In the genomic region with DNA sequence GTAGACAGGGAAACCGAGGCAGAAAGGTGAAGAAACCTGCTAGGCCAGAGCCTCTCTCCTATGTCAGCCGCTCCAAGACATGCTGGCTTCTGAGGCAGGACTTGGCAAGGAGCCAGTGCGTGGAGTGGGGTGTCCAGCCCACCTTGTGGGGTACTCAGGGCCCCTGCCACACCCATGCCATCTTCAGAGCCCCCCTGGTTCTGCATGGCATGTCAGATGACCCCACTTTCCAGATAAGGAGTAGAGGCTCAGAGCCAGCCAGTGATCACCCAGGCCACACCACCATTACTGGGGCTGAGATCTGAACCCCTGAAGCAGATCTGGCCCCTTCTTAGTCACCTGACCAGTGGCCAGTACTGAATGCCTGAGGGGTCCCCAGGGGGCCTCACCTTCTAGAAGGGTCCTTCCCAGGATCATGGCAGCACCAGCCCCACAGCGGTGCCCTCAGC, we compare ENCODE assay signal across 10 cellular contexts. TPM values are rescaled to one million over a fixed set of nuclear protein-coding genes. Genes with fewer than 3 reads are reported as not detected.
DNase-seq lines count a peak whose midpoint lies in the region; ATAC-seq and TF ChIP-seq lines count a peak whose summit lies in the region.
"Had no signal": no experiment of that assay in that cellular context is flagged by ENCODE, and none has a peak within 500 bp of the region (broad histone marks: within the 10 kb centered on the region; RNA-seq: fewer than 3 reads in every experiment).

No MANE protein-coding gene starts in this region.

- DNase-seq in AG10803 (ENCODE audit: low read depth): peak; percentile 13
- no peak for DNase-seq in Panc1 (ENCODE audit: low read depth, low spot score)
- no peak for DNase-seq in foreskin keratinocyte
- DNase-seq in posterior vena cava (ENCODE audit: low spot score): peak; percentile 66
- DNase-seq in NOMO-1 (lab: John Stamatoyannopoulos, UW; ENCODE audit: unreplicated experiment in 2 of 2): no peak
- DNase-seq in EL: no peak
- DNase-seq in DMS114 treated with DMSO at 0.1 percent for 48 hours (lab: John Stamatoyannopoulos, UW; ENCODE audit: unreplicated experiment): no peak
- DNase-seq: NCI-H748 treated with DMSO at 0.1 percent for 48 hours, nucleus accumbens had no signal

- POLR2A ChIA-PET in Panc1 (lab: Charles Lee): no interaction called here

- no peaks in the 10 kb centered on the region for H3K9me3 ChIP-seq in Panc1 (ENCODE audit: control insufficient read depth, insufficient read depth, low read depth, low read length)

- H3K4me3 ChIP-seq in AG10803 (ENCODE audit: low read length): peak overlapping the region; percentile 9
- no peak overlapping the region for H3K4me3 ChIP-seq in Panc1 (ENCODE audit: low read depth in 2 of 2, low read length in 2 of 2)

- H3K27ac ChIP-seq in Panc1 (ENCODE audit: low read length) (peak overlapping the region; percentile 53), foreskin keratinocyte (no peak overlapping the region)

- no peak for ATAC-seq in Panc1
- ATAC-seq in foreskin keratinocyte: peak; percentile 1
- ATAC-seq in HG03196 (IDR thresholded peaks at IDR 0.05; ENCODE audit: unreplicated experiment): no peak

- H3K27me3 ChIP-seq in Panc1 (ENCODE audit: control insufficient read depth, insufficient read depth, low read length) (no peaks in the 10 kb centered on the region), foreskin keratinocyte (peaks cover 19% of the 10 kb centered on the region)

- CTCF ChIA-PET in Panc1 (lab: Charles Lee): no interaction called here

- no TSS peak for BruUV-seq in Panc1 (replicated peaks; lab: Mats Ljungman, UMichigan)

- H3K4me1 ChIP-seq in Panc1 (ENCODE audit: control insufficient read depth, insufficient read depth, low read length) (peaks cover 64% of the 10 kb centered on the region), foreskin keratinocyte (peaks cover 8% of the 10 kb centered on the region)

- no peaks in the 10 kb centered on the region for H3K36me3 ChIP-seq in Panc1 (ENCODE audit: control insufficient read depth, insufficient read depth, low read length)

- in situ Hi-C loops in Panc1 (cut with HindIII; ENCODE audit: low pct_unique_long_range_greater_than_20kb, low sequenced_read_pairs): no loop called here

- intact Hi-C loops in Panc1 (cut with micrococcal nuclease; ENCODE audit: unreplicated experiment): no loop called here
- intact Hi-C loops in posterior vena cava (cut with DNase I): no loop called here

- TF ChIP-seq CTCF in AG10803 (conservative IDR thresholded peaks at IDR 0.05; ENCODE audit: low read length) (no peak), Panc1 (IDR thresholded peaks at IDR 0.05) (no peak), foreskin keratinocyte (conservative IDR thresholded peaks at IDR 0.05) (no peak)

RNA-seq across cellular contexts. Expression of a gene that starts 14.7 kb away (rescaled TPM):
- 0.23 TPM for total RNA-seq in Panc1 (2021; ENCODE audit: unreplicated experiment)
- polyA plus RNA-seq in Panc1 (2012; ENCODE audit: insufficient read length): 0.08 TPM
- not detected in 2 replicates for total RNA-seq in foreskin keratinocyte
- not detected in 2 replicates for polyA plus RNA-seq in foreskin keratinocyte
- total RNA-seq in posterior vena cava: under 1 TPM in 1 of 2 donors, not detected in 1; 0.09 TPM

RNA-seq across cellular contexts. Expression of a gene that starts 24.9 kb away (rescaled TPM):
- 0.21 TPM for total RNA-seq in Panc1 (2021; ENCODE audit: unreplicated experiment)
- not detected for polyA plus RNA-seq in Panc1 (2012; ENCODE audit: insufficient read length)
- 0.14 and 0.17 TPM in 2 replicates for total RNA-seq in foreskin keratinocyte
- polyA plus RNA-seq in foreskin keratinocyte: 0.08 and 0.12 TPM in 2 replicates
- total RNA-seq in posterior vena cava: not detected

RNA-seq across cellular contexts. Expression of a gene that starts 52.2 kb away (rescaled TPM):
- 0.36 TPM for total RNA-seq in Panc1 (2021; ENCODE audit: unreplicated experiment)
- not detected for polyA plus RNA-seq in Panc1 (2012; ENCODE audit: insufficient read length)
- not detected in 2 replicates for total RNA-seq in foreskin keratinocyte
- polyA plus RNA-seq in foreskin keratinocyte: not detected in 2 replicates
- total RNA-seq in posterior vena cava: not detected

Comparison
In these comparisons a context has a peak if more than half of its experiments do, and no peak if none do; other contexts are left out.
1. DNase-seq: peak in AG10803 (single experiment) and posterior vena cava (single experiment); none in Panc1 (single experiment), foreskin keratinocyte (0 of 2), NOMO-1 (0 of 2), EL (single experiment) and DMS114 treated with DMSO at 0.1 percent for 48 hours (single experiment).